ENCODE assay signal across 1 cellular context in the genomic region with DNA sequence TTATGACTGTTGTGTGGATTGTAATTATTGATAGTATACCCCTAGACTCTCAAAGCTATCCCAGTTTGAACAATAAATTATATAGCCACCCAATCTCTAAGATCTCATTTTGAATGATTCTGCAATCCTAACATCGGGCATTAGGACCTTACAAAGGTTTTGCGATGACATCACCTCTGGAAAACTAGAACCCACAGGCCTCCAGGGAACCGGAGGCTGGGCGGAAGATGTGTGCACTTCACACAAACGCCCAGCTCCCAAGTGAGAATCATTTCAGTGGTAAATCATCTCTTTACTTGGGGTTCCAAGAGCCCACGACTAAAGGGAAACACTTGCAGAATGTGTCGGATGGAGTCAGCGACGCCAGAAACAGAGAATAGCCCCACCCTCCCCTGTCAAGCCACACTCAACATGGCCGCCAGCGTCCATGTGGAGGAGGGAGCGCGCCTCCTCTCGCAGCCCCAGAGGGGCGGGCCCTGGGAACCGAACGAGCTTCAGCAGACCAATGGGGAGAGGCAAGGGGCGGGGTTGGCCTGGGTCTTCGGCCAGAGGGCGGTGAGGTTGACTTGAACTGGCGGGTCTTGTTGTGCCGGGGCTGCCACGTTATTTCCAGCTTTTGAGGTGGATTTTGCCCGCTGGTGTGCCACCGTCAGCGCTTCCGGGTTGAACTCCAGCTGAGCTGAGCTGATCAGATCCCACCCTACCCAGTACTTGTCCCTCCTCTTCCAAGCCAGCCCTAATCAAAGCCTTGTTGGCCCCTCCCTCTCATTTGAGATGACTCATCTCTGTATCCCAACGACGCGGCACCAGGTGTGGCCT.
TF ChIP-seq lines count a peak whose summit lies in the region.

No MANE protein-coding gene starts in this region.

TF ChIP-seq in K562, 482 proteins besides CTCF, POLR2A, EP300 and RAD21 (continued from another document and continues in another):
- TF ChIP-seq, protein P1, sequence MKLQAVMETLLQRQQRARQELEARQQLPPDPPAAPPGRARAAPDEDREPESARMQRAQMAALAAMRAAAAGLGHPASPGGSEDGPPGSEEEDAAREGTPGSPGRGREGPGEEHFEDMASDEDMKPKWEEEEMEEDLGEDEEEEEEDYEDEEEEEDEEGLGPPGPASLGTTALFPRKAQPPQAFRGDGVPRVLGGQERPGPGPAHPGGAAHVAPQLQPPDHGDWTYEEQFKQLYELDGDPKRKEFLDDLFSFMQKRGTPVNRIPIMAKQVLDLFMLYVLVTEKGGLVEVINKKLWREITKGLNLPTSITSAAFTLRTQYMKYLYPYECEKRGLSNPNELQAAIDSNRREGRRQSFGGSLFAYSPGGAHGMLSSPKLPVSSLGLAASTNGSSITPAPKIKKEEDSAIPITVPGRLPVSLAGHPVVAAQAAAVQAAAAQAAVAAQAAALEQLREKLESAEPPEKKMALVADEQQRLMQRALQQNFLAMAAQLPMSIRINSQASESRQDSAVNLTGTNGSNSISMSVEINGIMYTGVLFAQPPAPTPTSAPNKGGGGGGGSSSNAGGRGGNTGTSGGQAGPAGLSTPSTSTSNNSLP (IDR thresholded peaks at IDR 0.05; ENCODE audit: borderline replicate concordance, low read depth, low read length): peak; percentile 42; the same call in 1 of the 2 replicates
- TF ChIP-seq PPARD (CRISPR knock-in tag; IDR thresholded peaks at IDR 0.05): no peak
- TF ChIP-seq PHF20 (IDR thresholded peaks at IDR 0.05; ENCODE audit: partially characterized antibody): no peak
- peak; percentile 63 for TF ChIP-seq ARID1B (IDR thresholded peaks at IDR 0.05)
- TF ChIP-seq, protein P2, sequence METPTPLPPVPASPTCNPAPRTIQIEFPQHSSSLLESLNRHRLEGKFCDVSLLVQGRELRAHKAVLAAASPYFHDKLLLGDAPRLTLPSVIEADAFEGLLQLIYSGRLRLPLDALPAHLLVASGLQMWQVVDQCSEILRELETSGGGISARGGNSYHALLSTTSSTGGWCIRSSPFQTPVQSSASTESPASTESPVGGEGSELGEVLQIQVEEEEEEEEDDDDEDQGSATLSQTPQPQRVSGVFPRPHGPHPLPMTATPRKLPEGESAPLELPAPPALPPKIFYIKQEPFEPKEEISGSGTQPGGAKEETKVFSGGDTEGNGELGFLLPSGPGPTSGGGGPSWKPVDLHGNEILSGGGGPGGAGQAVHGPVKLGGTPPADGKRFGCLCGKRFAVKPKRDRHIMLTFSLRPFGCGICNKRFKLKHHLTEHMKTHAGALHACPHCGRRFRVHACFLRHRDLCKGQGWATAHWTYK (CRISPR knock-in tag; IDR thresholded peaks at IDR 0.05): peak; percentile 53; the same call in 1 of the 2 replicates
- peak; percentile 52 for TF ChIP-seq FOS (IDR thresholded peaks at IDR 0.05; ENCODE audit: extremely low read depth, insufficient read length)
- no peak for TF ChIP-seq RFX5 (IDR thresholded peaks at IDR 0.05; ENCODE audit: low read depth, low read length)
- peak; percentile 39; the same call in 1 of the 2 replicates for TF ChIP-seq CREB1 (IDR thresholded peaks at IDR 0.05)
- TF ChIP-seq CREB1 (CRISPR knock-in tag; IDR thresholded peaks at IDR 0.05): peak; percentile 54; the same call in 1 of the 2 replicates
- TF ChIP-seq ZNF384 (IDR thresholded peaks at IDR 0.05; ENCODE audit: low read depth, low read length): peak; percentile 36; the same call in 1 of the 2 replicates
- peak; percentile 54; the same call in 1 of the 2 replicates for TF ChIP-seq MXI1 (IDR thresholded peaks at IDR 0.05; ENCODE audit: low read depth, low read length)
- TF ChIP-seq, protein P3, sequence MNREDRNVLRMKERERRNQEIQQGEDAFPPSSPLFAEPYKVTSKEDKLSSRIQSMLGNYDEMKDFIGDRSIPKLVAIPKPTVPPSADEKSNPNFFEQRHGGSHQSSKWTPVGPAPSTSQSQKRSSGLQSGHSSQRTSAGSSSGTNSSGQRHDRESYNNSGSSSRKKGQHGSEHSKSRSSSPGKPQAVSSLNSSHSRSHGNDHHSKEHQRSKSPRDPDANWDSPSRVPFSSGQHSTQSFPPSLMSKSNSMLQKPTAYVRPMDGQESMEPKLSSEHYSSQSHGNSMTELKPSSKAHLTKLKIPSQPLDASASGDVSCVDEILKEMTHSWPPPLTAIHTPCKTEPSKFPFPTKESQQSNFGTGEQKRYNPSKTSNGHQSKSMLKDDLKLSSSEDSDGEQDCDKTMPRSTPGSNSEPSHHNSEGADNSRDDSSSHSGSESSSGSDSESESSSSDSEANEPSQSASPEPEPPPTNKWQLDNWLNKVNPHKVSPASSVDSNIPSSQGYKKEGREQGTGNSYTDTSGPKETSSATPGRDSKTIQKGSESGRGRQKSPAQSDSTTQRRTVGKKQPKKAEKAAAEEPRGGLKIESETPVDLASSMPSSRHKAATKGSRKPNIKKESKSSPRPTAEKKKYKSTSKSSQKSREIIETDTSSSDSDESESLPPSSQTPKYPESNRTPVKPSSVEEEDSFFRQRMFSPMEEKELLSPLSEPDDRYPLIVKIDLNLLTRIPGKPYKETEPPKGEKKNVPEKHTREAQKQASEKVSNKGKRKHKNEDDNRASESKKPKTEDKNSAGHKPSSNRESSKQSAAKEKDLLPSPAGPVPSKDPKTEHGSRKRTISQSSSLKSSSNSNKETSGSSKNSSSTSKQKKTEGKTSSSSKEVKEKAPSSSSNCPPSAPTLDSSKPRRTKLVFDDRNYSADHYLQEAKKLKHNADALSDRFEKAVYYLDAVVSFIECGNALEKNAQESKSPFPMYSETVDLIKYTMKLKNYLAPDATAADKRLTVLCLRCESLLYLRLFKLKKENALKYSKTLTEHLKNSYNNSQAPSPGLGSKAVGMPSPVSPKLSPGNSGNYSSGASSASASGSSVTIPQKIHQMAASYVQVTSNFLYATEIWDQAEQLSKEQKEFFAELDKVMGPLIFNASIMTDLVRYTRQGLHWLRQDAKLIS (CRISPR knock-in tag; IDR thresholded peaks at IDR 0.05): peak; percentile 40; the same call in 1 of the 2 replicates
- TF ChIP-seq PHB (CRISPR knock-in tag; IDR thresholded peaks at IDR 0.05): no peak
- peak; percentile 58 for TF ChIP-seq CCNT2 (IDR thresholded peaks at IDR 0.05; ENCODE audit: borderline replicate concordance, extremely low read depth, insufficient read length, low read depth, low read length)
- no peak for TF ChIP-seq NR4A1 (CRISPR knock-in tag; IDR thresholded peaks at IDR 0.05)
- TF ChIP-seq NR4A1 (tag; IDR thresholded peaks at IDR 0.05): 0 out of 2 replicates have a peak, but pooled peaks have one; percentile 48
- TF ChIP-seq BHLHE40 (IDR thresholded peaks at IDR 0.05; ENCODE audit: low read length): peak; percentile 21
- TF ChIP-seq SMARCA4 (IDR thresholded peaks at IDR 0.05): peak; percentile 29
- TF ChIP-seq ZNF253 (CRISPR knock-in tag; conservative IDR thresholded peaks at IDR 0.05): no peak
- TF ChIP-seq, protein P4, sequence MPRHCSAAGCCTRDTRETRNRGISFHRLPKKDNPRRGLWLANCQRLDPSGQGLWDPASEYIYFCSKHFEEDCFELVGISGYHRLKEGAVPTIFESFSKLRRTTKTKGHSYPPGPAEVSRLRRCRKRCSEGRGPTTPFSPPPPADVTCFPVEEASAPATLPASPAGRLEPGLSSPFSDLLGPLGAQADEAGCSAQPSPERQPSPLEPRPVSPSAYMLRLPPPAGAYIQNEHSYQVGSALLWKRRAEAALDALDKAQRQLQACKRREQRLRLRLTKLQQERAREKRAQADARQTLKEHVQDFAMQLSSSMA (CRISPR knock-in tag; IDR thresholded peaks at IDR 0.05): peak; percentile 99
- TF ChIP-seq, protein P5, sequence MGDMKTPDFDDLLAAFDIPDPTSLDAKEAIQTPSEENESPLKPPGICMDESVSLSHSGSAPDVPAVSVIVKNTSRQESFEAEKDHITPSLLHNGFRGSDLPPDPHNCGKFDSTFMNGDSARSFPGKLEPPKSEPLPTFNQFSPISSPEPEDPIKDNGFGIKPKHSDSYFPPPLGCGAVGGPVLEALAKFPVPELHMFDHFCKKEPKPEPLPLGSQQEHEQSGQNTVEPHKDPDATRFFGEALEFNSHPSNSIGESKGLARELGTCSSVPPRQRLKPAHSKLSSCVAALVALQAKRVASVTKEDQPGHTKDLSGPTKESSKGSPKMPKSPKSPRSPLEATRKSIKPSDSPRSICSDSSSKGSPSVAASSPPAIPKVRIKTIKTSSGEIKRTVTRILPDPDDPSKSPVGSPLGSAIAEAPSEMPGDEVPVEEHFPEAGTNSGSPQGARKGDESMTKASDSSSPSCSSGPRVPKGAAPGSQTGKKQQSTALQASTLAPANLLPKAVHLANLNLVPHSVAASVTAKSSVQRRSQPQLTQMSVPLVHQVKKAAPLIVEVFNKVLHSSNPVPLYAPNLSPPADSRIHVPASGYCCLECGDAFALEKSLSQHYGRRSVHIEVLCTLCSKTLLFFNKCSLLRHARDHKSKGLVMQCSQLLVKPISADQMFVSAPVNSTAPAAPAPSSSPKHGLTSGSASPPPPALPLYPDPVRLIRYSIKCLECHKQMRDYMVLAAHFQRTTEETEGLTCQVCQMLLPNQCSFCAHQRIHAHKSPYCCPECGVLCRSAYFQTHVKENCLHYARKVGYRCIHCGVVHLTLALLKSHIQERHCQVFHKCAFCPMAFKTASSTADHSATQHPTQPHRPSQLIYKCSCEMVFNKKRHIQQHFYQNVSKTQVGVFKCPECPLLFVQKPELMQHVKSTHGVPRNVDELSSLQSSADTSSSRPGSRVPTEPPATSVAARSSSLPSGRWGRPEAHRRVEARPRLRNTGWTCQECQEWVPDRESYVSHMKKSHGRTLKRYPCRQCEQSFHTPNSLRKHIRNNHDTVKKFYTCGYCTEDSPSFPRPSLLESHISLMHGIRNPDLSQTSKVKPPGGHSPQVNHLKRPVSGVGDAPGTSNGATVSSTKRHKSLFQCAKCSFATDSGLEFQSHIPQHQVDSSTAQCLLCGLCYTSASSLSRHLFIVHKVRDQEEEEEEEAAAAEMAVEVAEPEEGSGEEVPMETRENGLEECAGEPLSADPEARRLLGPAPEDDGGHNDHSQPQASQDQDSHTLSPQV (IDR thresholded peaks at IDR 0.05): peak; percentile 8
- peak; percentile 82 for TF ChIP-seq EHMT2 (IDR thresholded peaks at IDR 0.05)
- TF ChIP-seq NRF1 (conservative IDR thresholded peaks at IDR 0.05 in 1 of 2, IDR thresholded peaks at IDR 0.05 in 1 of 2): peak; percentile 53 to 69
- peak; percentile 8; the same call in 1 of the 2 replicates for TF ChIP-seq TEAD4 (IDR thresholded peaks at IDR 0.05; ENCODE audit: low read length)
- TF ChIP-seq TEAD4 (CRISPR knock-in tag; IDR thresholded peaks at IDR 0.05; ENCODE audit: borderline replicate concordance): no peak
- peak; percentile 63 for TF ChIP-seq BRD9 (IDR thresholded peaks at IDR 0.05; ENCODE audit: low read depth, partially characterized antibody)
- TF ChIP-seq ZKSCAN8 (CRISPR knock-in tag; IDR thresholded peaks at IDR 0.05): peak; percentile 54; the same call in 1 of the 2 replicates
- 0 out of 2 replicates have a peak, but pooled peaks have one; percentile 35 for TF ChIP-seq PYGO2 (tag; IDR thresholded peaks at IDR 0.05)
- TF ChIP-seq, protein P6, sequence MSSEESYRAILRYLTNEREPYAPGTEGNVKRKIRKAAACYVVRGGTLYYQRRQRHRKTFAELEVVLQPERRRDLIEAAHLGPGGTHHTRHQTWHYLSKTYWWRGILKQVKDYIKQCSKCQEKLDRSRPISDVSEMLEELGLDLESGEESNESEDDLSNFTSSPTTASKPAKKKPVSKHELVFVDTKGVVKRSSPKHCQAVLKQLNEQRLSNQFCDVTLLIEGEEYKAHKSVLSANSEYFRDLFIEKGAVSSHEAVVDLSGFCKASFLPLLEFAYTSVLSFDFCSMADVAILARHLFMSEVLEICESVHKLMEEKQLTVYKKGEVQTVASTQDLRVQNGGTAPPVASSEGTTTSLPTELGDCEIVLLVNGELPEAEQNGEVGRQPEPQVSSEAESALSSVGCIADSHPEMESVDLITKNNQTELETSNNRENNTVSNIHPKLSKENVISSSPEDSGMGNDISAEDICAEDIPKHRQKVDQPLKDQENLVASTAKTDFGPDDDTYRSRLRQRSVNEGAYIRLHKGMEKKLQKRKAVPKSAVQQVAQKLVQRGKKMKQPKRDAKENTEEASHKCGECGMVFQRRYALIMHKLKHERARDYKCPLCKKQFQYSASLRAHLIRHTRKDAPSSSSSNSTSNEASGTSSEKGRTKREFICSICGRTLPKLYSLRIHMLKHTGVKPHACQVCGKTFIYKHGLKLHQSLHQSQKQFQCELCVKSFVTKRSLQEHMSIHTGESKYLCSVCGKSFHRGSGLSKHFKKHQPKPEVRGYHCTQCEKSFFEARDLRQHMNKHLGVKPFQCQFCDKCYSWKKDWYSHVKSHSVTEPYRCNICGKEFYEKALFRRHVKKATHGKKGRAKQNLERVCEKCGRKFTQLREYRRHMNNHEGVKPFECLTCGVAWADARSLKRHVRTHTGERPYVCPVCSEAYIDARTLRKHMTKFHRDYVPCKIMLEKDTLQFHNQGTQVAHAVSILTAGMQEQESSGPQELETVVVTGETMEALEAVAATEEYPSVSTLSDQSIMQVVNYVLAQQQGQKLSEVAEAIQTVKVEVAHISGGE (CRISPR knock-in tag; IDR thresholded peaks at IDR 0.05): peak; percentile 41 to 95 (median 66); a peak in 3 of 6 replicates
- TF ChIP-seq SOX6 (IDR thresholded peaks at IDR 0.05): peak; percentile 39; the same call in 1 of the 2 replicates
- peak; percentile 63 for TF ChIP-seq ETV1 (tag; conservative IDR thresholded peaks at IDR 0.05; ENCODE audit: low read depth)
- TF ChIP-seq, protein P7, sequence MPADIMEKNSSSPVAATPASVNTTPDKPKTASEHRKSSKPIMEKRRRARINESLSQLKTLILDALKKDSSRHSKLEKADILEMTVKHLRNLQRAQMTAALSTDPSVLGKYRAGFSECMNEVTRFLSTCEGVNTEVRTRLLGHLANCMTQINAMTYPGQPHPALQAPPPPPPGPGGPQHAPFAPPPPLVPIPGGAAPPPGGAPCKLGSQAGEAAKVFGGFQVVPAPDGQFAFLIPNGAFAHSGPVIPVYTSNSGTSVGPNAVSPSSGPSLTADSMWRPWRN (IDR thresholded peaks at IDR 0.05; ENCODE audit: low read depth): 0 out of 2 replicates have a peak, but pooled peaks have one; percentile 22
- 0 out of 2 replicates have a peak, but pooled peaks have one; percentile 53 for TF ChIP-seq NBN (IDR thresholded peaks at IDR 0.05; ENCODE audit: low read depth)
- peak; percentile 23 to 33; a peak in 2 of 4 replicates for TF ChIP-seq TBL1XR1 (IDR thresholded peaks at IDR 0.05; ENCODE audit: low read length in 2 of 2)
- TF ChIP-seq ZNF79 (CRISPR knock-in tag; IDR thresholded peaks at IDR 0.05; ENCODE audit: low read depth): no peak
- TF ChIP-seq, protein P8, sequence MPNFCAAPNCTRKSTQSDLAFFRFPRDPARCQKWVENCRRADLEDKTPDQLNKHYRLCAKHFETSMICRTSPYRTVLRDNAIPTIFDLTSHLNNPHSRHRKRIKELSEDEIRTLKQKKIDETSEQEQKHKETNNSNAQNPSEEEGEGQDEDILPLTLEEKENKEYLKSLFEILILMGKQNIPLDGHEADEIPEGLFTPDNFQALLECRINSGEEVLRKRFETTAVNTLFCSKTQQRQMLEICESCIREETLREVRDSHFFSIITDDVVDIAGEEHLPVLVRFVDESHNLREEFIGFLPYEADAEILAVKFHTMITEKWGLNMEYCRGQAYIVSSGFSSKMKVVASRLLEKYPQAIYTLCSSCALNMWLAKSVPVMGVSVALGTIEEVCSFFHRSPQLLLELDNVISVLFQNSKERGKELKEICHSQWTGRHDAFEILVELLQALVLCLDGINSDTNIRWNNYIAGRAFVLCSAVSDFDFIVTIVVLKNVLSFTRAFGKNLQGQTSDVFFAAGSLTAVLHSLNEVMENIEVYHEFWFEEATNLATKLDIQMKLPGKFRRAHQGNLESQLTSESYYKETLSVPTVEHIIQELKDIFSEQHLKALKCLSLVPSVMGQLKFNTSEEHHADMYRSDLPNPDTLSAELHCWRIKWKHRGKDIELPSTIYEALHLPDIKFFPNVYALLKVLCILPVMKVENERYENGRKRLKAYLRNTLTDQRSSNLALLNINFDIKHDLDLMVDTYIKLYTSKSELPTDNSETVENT (CRISPR knock-in tag; IDR thresholded peaks at IDR 0.05): peak; percentile 50; the same call in 1 of the 2 replicates
